In genomic region chr3:49104427-49105291, GRCh38 we compare ENCODE assay signal across 8 cellular contexts. TPM values are rescaled to one million over a fixed set of nuclear protein-coding genes. Genes with fewer than 3 reads are reported as not detected.
DNase-seq lines count a peak whose midpoint lies in the region; ATAC-seq, FAIRE-seq and TF ChIP-seq lines count a peak whose summit lies in the region.

TSS of gene QARS1 (minus strand) at chr3:49104757. CDS start at chr3:49104733, 24 bp downstream.

- H3K4me1 ChIP-seq in HUES64 (ENCODE audit: insufficient read depth, low read length) (peaks cover 8% of the 10 kb centered on the region; the same call in 1 of the 2 replicates), OCI-LY3 (ENCODE audit: low read length) (peaks cover 10% of the 10 kb centered on the region)

- H3K27me3 Mint-ChIP-seq in mesothelial cell of epicardium (ENCODE audit: low read depth), result no peaks in the 10 kb centered on the region

- H3K4me3 Mint-ChIP-seq in mesothelial cell of epicardium, result peak within 1 kb of the TSS; percentile 98

- peak; percentile 66 for DNase-seq in COR-L47 (lab: John Stamatoyannopoulos, UW)
- peak; percentile 84 for DNase-seq in activated CD8-positive, alpha-beta memory T cell treated with anti-CD3 and anti-CD28 coated beads, Interleukin-2, amount 50 U/mL, for 4 hours
- DNase-seq in mesothelial cell of epicardium (ENCODE audit: low spot score in 2 of 2, unreplicated experiment in 2 of 2), result peak; percentile 86 to 95
- peak; percentile 72 to 76 for DNase-seq in stimulated activated CD8-positive, alpha-beta memory T cell treated with anti-CD3 and anti-CD28 coated beads, Interleukin-15, amount 100 ng/mL, for 4 hours (ENCODE audit: low read depth in 2 of 2)

- no peaks in the 10 kb centered on the region for H4K20me1 ChIP-seq in OCI-LY3 (ENCODE audit: insufficient read depth, low read length)

- peak; percentile 94 for FAIRE-seq in endometrium (lab: Jason Lieb, UNC)

- peak within 1 kb of the TSS; percentile 99 for H3K4me2 ChIP-seq in OCI-LY3 (ENCODE audit: low read length)

- 2% methylated on average over 50 of the region's 50 CpGs for WGBS in HUES64

- H3K36me3 Mint-ChIP-seq in mesothelial cell of epicardium, result peaks cover 19% of the 10 kb centered on the region

- H3K27me3 ChIP-seq in HUES64 (ENCODE audit: insufficient read depth, low read length) (no peaks in the 10 kb centered on the region), OCI-LY3 (ENCODE audit: low read depth, low read length) (no peaks in the 10 kb centered on the region)

- peaks cover 63% of the 10 kb centered on the region for H3K36me3 ChIP-seq in HUES64 (ENCODE audit: insufficient read depth, low read length)
- H3K36me3 ChIP-seq in OCI-LY3 (replicated peaks; ENCODE audit: low read depth, low read length), result peaks cover 46% of the 10 kb centered on the region

- H3K9me3 Mint-ChIP-seq in mesothelial cell of epicardium, result no peaks in the 10 kb centered on the region

- H3K27ac ChIP-seq in HUES64 (ENCODE audit: low read depth, low read length) (peak within 1 kb of the TSS; percentile 91), OCI-LY3 (ENCODE audit: low read length) (peak within 1 kb of the TSS; percentile 58)

- peak within 1 kb of the TSS; percentile 75 for H2AFZ ChIP-seq in OCI-LY3 (ENCODE audit: low read depth, low read length)

- no peak for TF ChIP-seq CTCF in OCI-LY3 (IDR thresholded peaks at IDR 0.05; ENCODE audit: low read depth, low read length)
- no peak for TF ChIP-seq CTCF in mesothelial cell of epicardium (IDR thresholded peaks at IDR 0.05; ENCODE audit: unreplicated experiment)

- H3K4me1 Mint-ChIP-seq in mesothelial cell of epicardium, result peaks cover 24% of the 10 kb centered on the region

- peak within 1 kb of the TSS; percentile 82 for H3K4me3 ChIP-seq in HUES64 (ENCODE audit: low read length)
- H3K4me3 ChIP-seq in OCI-LY3 (ENCODE audit: low read length), result peak within 1 kb of the TSS; percentile 86

- H3K9ac ChIP-seq in HUES64 (ENCODE audit: low read depth, low read length) (peak within 1 kb of the TSS; percentile 97), OCI-LY3 (ENCODE audit: low read length) (peak within 1 kb of the TSS; percentile 89)

- H3K79me2 ChIP-seq in OCI-LY3 (ENCODE audit: low read length), result peaks cover 14% of the 10 kb centered on the region

- no peaks in the 10 kb centered on the region for H3K9me3 ChIP-seq in HUES64 (ENCODE audit: insufficient read depth, low read depth, low read length)
- no peaks in the 10 kb centered on the region for H3K9me3 ChIP-seq in OCI-LY3 (ENCODE audit: insufficient read depth, low read length)

- peak; percentile 81 for ATAC-seq in GM21381 (IDR thresholded peaks at IDR 0.05; ENCODE audit: unreplicated experiment)

- H3K27ac Mint-ChIP-seq in mesothelial cell of epicardium, result peak within 1 kb of the TSS; percentile 97

RNA-seq across cellular contexts. Expression of gene QARS1, which starts in this region (rescaled TPM):
- polyA plus RNA-seq in HUES64 (2013, experiment 1 of 2), result 229 TPM
- 244 TPM for polyA plus RNA-seq in HUES64 (2013, experiment 2 of 2)
- 364 to 373 TPM (median 373 TPM) in 3 replicates for total RNA-seq in mesothelial cell of epicardium

Comparison
In these comparisons a context has a peak if more than half of its experiments do, and no peak if none do; other contexts are left out.
1. Peak in every context shown above with its lines: DNase-seq, ATAC-seq, H3K4me3 ChIP-seq and H3K27ac ChIP-seq.